In genomic region chr1:247127519-247128282, GRCh38 we compare ENCODE assay signal across 9 cellular contexts. TPM values are rescaled to one million over a fixed set of nuclear protein-coding genes. Genes with fewer than 3 reads are reported as not detected.
DNase-seq lines count a peak whose midpoint lies in the region; ATAC-seq and TF ChIP-seq lines count a peak whose summit lies in the region.
"Not testable (repeated sequence)": the region's sequence is repeated elsewhere in the genome, so short reads cannot be mapped to it uniquely, and the experiment has no call there.
"Had no signal": no experiment of that assay in that cellular context is flagged by ENCODE, and none has a peak within 500 bp of the region (broad histone marks: within the 10 kb centered on the region; RNA-seq: fewer than 3 reads in every experiment).

No MANE protein-coding gene starts in this region.

- H3K9me3 ChIP-seq in BLaER1: peaks cover 41% of the 10 kb centered on the region
- not testable (repeated sequence) for H3K9me3 ChIP-seq in OCI-LY1 (ENCODE audit: low read length); cardiac muscle cell (ENCODE audit: low read depth)
- H3K9me3 ChIP-seq in naive thymus-derived CD4-positive, alpha-beta T cell (ENCODE audit: control insufficient read depth in 2 of 3, low read length in 3 of 3): peaks cover 0 to 26% (median 0%) of the 10 kb centered on the region in 3 experiments

- H3K4me3 ChIP-seq in BLaER1 (peak overlapping the region; percentile 67), GM23338 (peak overlapping the region; percentile 59), OCI-LY1 (ENCODE audit: low read depth, low read length, poor library complexity, severe bottlenecking) (peak overlapping the region; percentile 58), cardiac muscle cell (peak overlapping the region; percentile 4)
- H3K4me3 ChIP-seq in naive thymus-derived CD4-positive, alpha-beta T cell (ENCODE audit: low read length): not testable (repeated sequence)

- H3K4me2 ChIP-seq in BLaER1 (peak overlapping the region; percentile 83), GM23338 (peak overlapping the region; percentile 78), OCI-LY1 (ENCODE audit: low read length) (peak overlapping the region; percentile 67)

- intact Hi-C loops in activated CD4-positive, alpha-beta T cell treated with anti-CD3 and anti-CD28 coated beads, Interleukin-2, amount 10 ng/mL, durations not matched to agents 24 days and 14 days (cut with micrococcal nuclease): not testable (repeated sequence)
- intact Hi-C loops in naive thymus-derived CD4-positive, alpha-beta T cell (cut with micrococcal nuclease): loop anchor here in 1 of 2 donors (5.0 kb wide), 1 partner anchor 195 kb away; the partner anchor contains the start of gene AHCTF1

- H3K36me3 ChIP-seq in BLaER1 (peaks cover 30% of the 10 kb centered on the region), GM23338 (ENCODE audit: insufficient read depth) (peaks cover 16% of the 10 kb centered on the region; the same call in 1 of the 2 replicates)
- not testable (repeated sequence) for H3K36me3 ChIP-seq in OCI-LY1 (ENCODE audit: insufficient read depth, low read length); cardiac muscle cell
- H3K36me3 ChIP-seq in naive thymus-derived CD4-positive, alpha-beta T cell (ENCODE audit: control insufficient read depth in 2 of 3, insufficient read depth in 3 of 3, low read length in 3 of 3): peaks cover 0 to 16% (median 3%) of the 10 kb centered on the region in 3 experiments

- TF ChIP-seq CTCF in GM23338 (conservative IDR thresholded peaks at IDR 0.05; ENCODE audit: low read depth in 2 of 2); OCI-LY1 (IDR thresholded peaks at IDR 0.05; ENCODE audit: low read length); brain (conservative IDR thresholded peaks at IDR 0.05); cardiac muscle cell (IDR thresholded peaks at IDR 0.05; ENCODE audit: low read depth, low read length): not testable (repeated sequence)

- not testable (repeated sequence) for H2AFZ ChIP-seq in GM23338; OCI-LY1 (ENCODE audit: low read length)

- not testable (repeated sequence) for H3K27me3 Mint-ChIP-seq in GM23338 (ENCODE audit: insufficient read depth, low read depth, poor library complexity); activated CD4-positive, alpha-beta T cell treated with anti-CD3 and anti-CD28 coated beads, Interleukin-2, amount 10 ng/mL, durations not matched to agents 24 days and 14 days; brain; naive thymus-derived CD4-positive, alpha-beta T cell; stimulated activated memory B cell treated with anti-CD40 and anti-IgM and Interleukin-4, amounts not matched to agents 10 μg/mL and 1 μg/mL and 100 μg/mL, for 72 hours

- H3K9me2 ChIP-seq in GM23338 (ENCODE audit: insufficient read depth); OCI-LY1 (ENCODE audit: low read depth, low read length): not testable (repeated sequence)

- peaks cover 33% of the 10 kb centered on the region for H4K20me1 ChIP-seq in BLaER1
- H4K20me1 ChIP-seq in GM23338 (replicated peaks; ENCODE audit: insufficient read depth); OCI-LY1 (ENCODE audit: insufficient read depth, low read length): not testable (repeated sequence)

- peaks cover 28% of the 10 kb centered on the region for H3K9me3 Mint-ChIP-seq in GM23338
- not testable (repeated sequence) for H3K9me3 Mint-ChIP-seq in activated CD4-positive, alpha-beta T cell treated with anti-CD3 and anti-CD28 coated beads, Interleukin-2, amount 10 ng/mL, durations not matched to agents 24 days and 14 days; stimulated activated memory B cell treated with anti-CD40 and anti-IgM and Interleukin-4, amounts not matched to agents 10 μg/mL and 1 μg/mL and 100 μg/mL, for 72 hours
- peaks cover 8 to 42% (median 30%) of the 10 kb centered on the region in 5 experiments for H3K9me3 Mint-ChIP-seq in brain
- peaks cover 4 to 39% (median 19%) of the 10 kb centered on the region in 11 donors for H3K9me3 Mint-ChIP-seq in naive thymus-derived CD4-positive, alpha-beta T cell

- not testable (repeated sequence) for DNase-seq in GM23338 (ENCODE audit: low spot score); activated CD4-positive, alpha-beta T cell treated with anti-CD3 and anti-CD28 coated beads, Interleukin-2, amount 10 ng/mL, durations not matched to agents 24 days and 14 days; cardiac muscle cell (ENCODE audit: low read depth in 1 of 2, low spot score in 1 of 2); naive thymus-derived CD4-positive, alpha-beta T cell

- POLR2A ChIA-PET in naive thymus-derived CD4-positive, alpha-beta T cell (lab: Charles Lee): interaction anchor here (0.9 kb wide), 1 partner anchor 38 kb away, joined by 3 read pairs; no protein-coding TSS in a partner anchor

- not testable (repeated sequence) for H3K27me3 ChIP-seq in BLaER1; GM23338 (ENCODE audit: insufficient read depth); OCI-LY1 (ENCODE audit: insufficient read depth, low read length); cardiac muscle cell; naive thymus-derived CD4-positive, alpha-beta T cell (ENCODE audit: control insufficient read depth in 2 of 2, insufficient read depth in 2 of 2, low read length in 2 of 2)

- H3F3A ChIP-seq in GM23338 (replicated peaks; ENCODE audit: low read depth); OCI-LY1 (ENCODE audit: insufficient read depth, low read length): not testable (repeated sequence)

- peak overlapping the region; percentile 76 for H3K9ac ChIP-seq in BLaER1
- peak overlapping the region; percentile 57; the same call in 1 of the 2 replicates for H3K9ac ChIP-seq in OCI-LY1 (ENCODE audit: low read length)

- not testable (repeated sequence) for H3K4me1 Mint-ChIP-seq in GM23338; activated CD4-positive, alpha-beta T cell treated with anti-CD3 and anti-CD28 coated beads, Interleukin-2, amount 10 ng/mL, durations not matched to agents 24 days and 14 days; brain; naive thymus-derived CD4-positive, alpha-beta T cell
- H3K4me1 Mint-ChIP-seq in stimulated activated memory B cell treated with anti-CD40 and anti-IgM and Interleukin-4, amounts not matched to agents 10 μg/mL and 1 μg/mL and 100 μg/mL, for 72 hours: peaks cover 13% of the 10 kb centered on the region

- peaks cover 21% of the 10 kb centered on the region for H3K79me2 ChIP-seq in GM23338 (replicated peaks; ENCODE audit: insufficient read depth)
- not testable (repeated sequence) for H3K79me2 ChIP-seq in OCI-LY1 (ENCODE audit: insufficient read depth, low read length)

- not testable (repeated sequence) for H3K4me1 ChIP-seq in BLaER1; GM23338 (ENCODE audit: insufficient read depth); OCI-LY1 (ENCODE audit: insufficient read depth, low read length, severe bottlenecking); cardiac muscle cell (ENCODE audit: low read depth); naive thymus-derived CD4-positive, alpha-beta T cell (ENCODE audit: control insufficient read depth in 2 of 2, insufficient read depth in 2 of 2, low read length in 2 of 2)

- H3K27ac ChIP-seq in BLaER1: peak overlapping the region; percentile 63
- H3K27ac ChIP-seq in GM23338 (ENCODE audit: low read depth); OCI-LY1 (ENCODE audit: low read depth, low read length, poor library complexity, severe bottlenecking); naive thymus-derived CD4-positive, alpha-beta T cell (ENCODE audit: low read depth, low read length): not testable (repeated sequence)
- peak overlapping the region; percentile 49 for H3K27ac ChIP-seq in cardiac muscle cell

- CTCF ChIA-PET in naive thymus-derived CD4-positive, alpha-beta T cell (lab: Charles Lee): not testable (repeated sequence)

- H3K36me3 Mint-ChIP-seq in GM23338 (ENCODE audit: low read depth): peaks cover 33% of the 10 kb centered on the region
- H3K36me3 Mint-ChIP-seq in activated CD4-positive, alpha-beta T cell treated with anti-CD3 and anti-CD28 coated beads, Interleukin-2, amount 10 ng/mL, durations not matched to agents 24 days and 14 days (ENCODE audit: low read depth): peaks cover 22% of the 10 kb centered on the region
- H3K36me3 Mint-ChIP-seq in brain: peaks cover 43% of the 10 kb centered on the region
- H3K36me3 Mint-ChIP-seq in naive thymus-derived CD4-positive, alpha-beta T cell: peaks cover under 1 to 29% (median 21%) of the 10 kb centered on the region in 5 donors
- H3K36me3 Mint-ChIP-seq in stimulated activated memory B cell treated with anti-CD40 and anti-IgM and Interleukin-4, amounts not matched to agents 10 μg/mL and 1 μg/mL and 100 μg/mL, for 72 hours: peaks cover 24% of the 10 kb centered on the region

- H3K27ac Mint-ChIP-seq in GM23338: not testable (repeated sequence)
- H3K27ac Mint-ChIP-seq in activated CD4-positive, alpha-beta T cell treated with anti-CD3 and anti-CD28 coated beads, Interleukin-2, amount 10 ng/mL, durations not matched to agents 24 days and 14 days: peak overlapping the region; percentile 64
- H3K27ac Mint-ChIP-seq in brain: peak overlapping the region; percentile 42 to 93 (median 72)
- H3K27ac Mint-ChIP-seq in naive thymus-derived CD4-positive, alpha-beta T cell: peak overlapping the region; percentile 53 to 94 (median 85)
- H3K27ac Mint-ChIP-seq in stimulated activated memory B cell treated with anti-CD40 and anti-IgM and Interleukin-4, amounts not matched to agents 10 μg/mL and 1 μg/mL and 100 μg/mL, for 72 hours: peak overlapping the region; percentile 73

- H3K4me3 Mint-ChIP-seq in GM23338: peak overlapping the region; percentile 88
- peak overlapping the region; percentile 89 for H3K4me3 Mint-ChIP-seq in activated CD4-positive, alpha-beta T cell treated with anti-CD3 and anti-CD28 coated beads, Interleukin-2, amount 10 ng/mL, durations not matched to agents 24 days and 14 days
- peak overlapping the region; percentile 85 to 97 (median 92) for H3K4me3 Mint-ChIP-seq in brain
- peak overlapping the region; percentile 82 to 96 (median 90) for H3K4me3 Mint-ChIP-seq in naive thymus-derived CD4-positive, alpha-beta T cell
- peak overlapping the region; percentile 90 for H3K4me3 Mint-ChIP-seq in stimulated activated memory B cell treated with anti-CD40 and anti-IgM and Interleukin-4, amounts not matched to agents 10 μg/mL and 1 μg/mL and 100 μg/mL, for 72 hours

- ATAC-seq in GM23338; naive thymus-derived CD4-positive, alpha-beta T cell; stimulated activated memory B cell treated with anti-CD40 and anti-IgM and Interleukin-4, amounts not matched to agents 10 μg/mL and 1 μg/mL and 100 μg/mL, for 72 hours: not testable (repeated sequence)

RNA-seq across cellular contexts. Expression of gene ZNF669, which starts 23.5 kb away (rescaled TPM):
- 21.7 and 25.4 TPM in 2 replicates for total RNA-seq in GM23338 (2014; rRNA removed; shearing (Covaris generic))
- polyA plus RNA-seq in GM23338 (2016; fragmentation: Nextera tagmentation; extraction: Ambion mirVana) (11.5 and 13.7 TPM in 2 replicates), brain (ENCODE audit: insufficient read depth, low read depth, low replicate concordance) (10.7 TPM), cardiac muscle cell (4.4 and 5.0 TPM in 2 replicates)
- total RNA-seq in activated CD4-positive, alpha-beta T cell treated with anti-CD3 and anti-CD28 coated beads, Interleukin-2, amount 10 ng/mL, durations not matched to agents 24 days and 14 days: 6.2 and 6.7 TPM in 2 replicates
- total RNA-seq in cardiac muscle cell: 14.6 and 23.2 TPM in 2 replicates
- total RNA-seq in naive thymus-derived CD4-positive, alpha-beta T cell: 10 to 100 TPM in 3 of 5 experiments, 1 to 10 TPM in 2; 7.9 to 15.8 (median 11.5) TPM
- polyA plus RNA-seq in naive thymus-derived CD4-positive, alpha-beta T cell: 10 to 100 TPM; 15.9 to 22.6 TPM

RNA-seq across cellular contexts. Expression of gene ZNF124, which starts 44.1 kb away (rescaled TPM):
- total RNA-seq in GM23338 (2014; rRNA removed; shearing (Covaris generic)): 43.9 and 45.7 TPM in 2 replicates
- polyA plus RNA-seq in GM23338 (2016; fragmentation: Nextera tagmentation; extraction: Ambion mirVana): 18.4 and 23.2 TPM in 2 replicates
- 14.9 and 18.5 TPM in 2 replicates for total RNA-seq in activated CD4-positive, alpha-beta T cell treated with anti-CD3 and anti-CD28 coated beads, Interleukin-2, amount 10 ng/mL, durations not matched to agents 24 days and 14 days
- polyA plus RNA-seq in brain (ENCODE audit: insufficient read depth, low read depth, low replicate concordance): 5.1 TPM
- total RNA-seq in cardiac muscle cell: 52.6 and 53.9 TPM in 2 replicates
- 8.0 and 8.2 TPM in 2 replicates for polyA plus RNA-seq in cardiac muscle cell
- total RNA-seq in naive thymus-derived CD4-positive, alpha-beta T cell: 10 to 100 TPM; 17.1 to 26.7 (median 23.3) TPM
- polyA plus RNA-seq in naive thymus-derived CD4-positive, alpha-beta T cell: 10 to 100 TPM in 1 of 2 donors, 1 to 10 TPM in 1; 8.3 to 10.5 TPM

RNA-seq across cellular contexts. Expression of gene ZNF670, which starts 49.1 kb away (rescaled TPM):
- 12.2 and 19.3 TPM in 2 replicates for total RNA-seq in GM23338 (2014; rRNA removed; shearing (Covaris generic))
- polyA plus RNA-seq in GM23338 (2016; fragmentation: Nextera tagmentation; extraction: Ambion mirVana): 6.7 and 8.0 TPM in 2 replicates
- total RNA-seq in activated CD4-positive, alpha-beta T cell treated with anti-CD3 and anti-CD28 coated beads, Interleukin-2, amount 10 ng/mL, durations not matched to agents 24 days and 14 days: 2.8 TPM in 2 replicates
- 3.8 TPM for polyA plus RNA-seq in brain (ENCODE audit: insufficient read depth, low read depth, low replicate concordance)
- 1.3 and 3.5 TPM in 2 replicates for total RNA-seq in cardiac muscle cell
- 1.4 and 3.3 TPM in 2 replicates for polyA plus RNA-seq in cardiac muscle cell
- 1 to 10 TPM in 3 of 5 experiments, under 1 TPM in 2; 0.56 to 4.0 (median 1.1) TPM for total RNA-seq in naive thymus-derived CD4-positive, alpha-beta T cell
- 1 to 10 TPM; 1.6 to 2.6 TPM for polyA plus RNA-seq in naive thymus-derived CD4-positive, alpha-beta T cell
- total RNA-seq: ascending aorta had no signal
